In the genomic region with DNA sequence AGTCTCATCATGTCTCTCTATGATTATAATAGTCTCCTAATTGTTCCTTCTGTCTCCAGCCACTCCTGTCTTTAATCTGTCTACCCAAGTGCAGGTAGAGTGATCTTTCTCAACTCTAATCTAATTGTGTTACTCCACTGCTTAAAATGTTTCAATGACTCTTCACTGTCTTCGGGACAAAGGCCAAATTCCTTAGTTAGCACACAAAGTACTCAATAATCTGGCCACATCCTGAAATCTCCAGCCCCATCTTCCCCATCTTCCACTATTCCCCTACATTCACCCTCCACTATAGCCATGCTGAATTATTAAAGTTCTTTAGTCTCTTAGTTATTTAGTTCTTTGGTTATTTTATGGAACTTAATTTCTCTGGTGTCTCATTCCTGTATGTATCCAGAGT, we compare ENCODE assay signal across 17 cellular contexts.
"Had no signal": no experiment of that assay in that cellular context is flagged by ENCODE, and none has a peak within 500 bp of the region (broad histone marks: within the 10 kb centered on the region; RNA-seq: fewer than 3 reads in every experiment).

No MANE protein-coding gene starts in this region.

- ATAC-seq: gastrocnemius medialis; heart right ventricle; pancreas; right cardiac atrium; stimulated activated effector memory CD8-positive, alpha-beta T cell treated with anti-CD3 and anti-CD28 coated beads, Interleukin-12 subunit alpha, Interleukin-12 subunit beta, amount 100 ng/mL, for 72 hours; stimulated activated naive CD8-positive, alpha-beta T cell treated with anti-CD3 and anti-CD28 coated beads, Interleukin-15, Interleukin-2, amounts not matched to agents 100 U/mL and 50 U/mL, for 24 hours had no signal

- H3K4me3 ChIP-seq: esophagus muscularis mucosa, gastrocnemius medialis, heart right ventricle, pancreas, thoracic aorta had no signal

- DNase-seq: effector memory CD4-positive, alpha-beta T cell; gastrocnemius medialis; heart right ventricle; hypothalamus; kidney glomerular epithelial cell; mesendoderm; naive B cell; occipital lobe; pancreas; right cardiac atrium; stimulated activated CD4-positive, alpha-beta T cell treated with anti-CD3 and anti-CD28 coated beads, Interleukin-4, amount 100 ng/mL, for 1 hour; stimulated activated CD8-positive, alpha-beta memory T cell treated with anti-CD3 and anti-CD28 coated beads, Interleukin-4, amount 100 ng/mL, for 48 hours; stimulated activated naive CD8-positive, alpha-beta T cell treated with anti-CD3 and anti-CD28 coated beads, Interleukin-15, Interleukin-2, amounts not matched to agents 100 U/mL and 50 U/mL, for 24 hours; trophoblast cell had no signal
